ENCODE assay signal across 8 cellular contexts in genomic region chr3:9809615-9810356, GRCh38. TPM values are rescaled to one million over a fixed set of nuclear protein-coding genes. Genes with fewer than 3 reads are reported as not detected.
DNase-seq lines count a peak whose midpoint lies in the region; ATAC-seq and TF ChIP-seq lines count a peak whose summit lies in the region.

TSS of gene TTLL3 (plus strand) at chr3:9810262. CDS start at chr3:9810662, 400 bp downstream.

- peaks cover 17% of the 10 kb centered on the region for H3K27me3 ChIP-seq in NT2/D1 (ENCODE audit: insufficient read depth, insufficient read length)

- ATAC-seq in GM18498 (IDR thresholded peaks at IDR 0.05; ENCODE audit: unreplicated experiment) (peak; percentile 54), HG03108 (IDR thresholded peaks at IDR 0.05; ENCODE audit: unreplicated experiment) (peak; percentile 45)
- peak; percentile 19 for ATAC-seq in stimulated activated naive CD8-positive, alpha-beta T cell treated with anti-CD3 and anti-CD28 coated beads, Interleukin-15, Interleukin-2, amounts not matched to agents 100 U/mL and 50 U/mL, for 24 hours

- H3K4me1 ChIP-seq in NT2/D1 (ENCODE audit: insufficient read depth, insufficient read length) = peaks cover 6% of the 10 kb centered on the region

- no peak for TF ChIP-seq CTCF in 22Rv1 (IDR thresholded peaks at IDR 0.05)
- no peak for TF ChIP-seq CTCF in epithelial cell of esophagus (IDR thresholded peaks at IDR 0.05; ENCODE audit: insufficient read depth, low read depth, low read length, missing control alignments)

- peak within 1 kb of the TSS; percentile 84 for H3K9ac ChIP-seq in NT2/D1 (ENCODE audit: insufficient read length, low read depth)

- H3K4me3 ChIP-seq in NT2/D1 (ENCODE audit: insufficient read length, low read depth) (peak within 1 kb of the TSS; percentile 55), epithelial cell of esophagus (ENCODE audit: low read length) (peak within 1 kb of the TSS; percentile 44)

- H3K27ac ChIP-seq in 22Rv1 = peak within 1 kb of the TSS; percentile 89

- H3K9me3 ChIP-seq in NT2/D1 (ENCODE audit: insufficient read depth, low read length) = no peaks in the 10 kb centered on the region

- DNase-seq in NT2/D1 (ENCODE audit: low read depth, low spot score) (no peak), activated T-cell treated with anti-CD3 and anti-CD28 coated beads for 4 hours (peak; percentile 23), epithelial cell of esophagus (ENCODE audit: low read depth) (peak; percentile 38), mesenteric fat pad (ENCODE audit: low spot score) (peak; percentile 92)
- DNase-seq in stimulated activated naive CD8-positive, alpha-beta T cell treated with anti-CD3 and anti-CD28 coated beads, Interleukin-15, Interleukin-2, amounts not matched to agents 100 U/mL and 50 U/mL, for 24 hours = peak; percentile 52

- H3K36me3 ChIP-seq in NT2/D1 (ENCODE audit: insufficient read depth, insufficient read length, low read length) = peaks cover 37% of the 10 kb centered on the region

RNA-seq across cellular contexts. Expression of gene TTLL3, which starts in this region (rescaled TPM):
- 31.0 TPM for total RNA-seq in mesenteric fat pad
